ENCODE assay signal across 1 cellular context in the genomic region with DNA sequence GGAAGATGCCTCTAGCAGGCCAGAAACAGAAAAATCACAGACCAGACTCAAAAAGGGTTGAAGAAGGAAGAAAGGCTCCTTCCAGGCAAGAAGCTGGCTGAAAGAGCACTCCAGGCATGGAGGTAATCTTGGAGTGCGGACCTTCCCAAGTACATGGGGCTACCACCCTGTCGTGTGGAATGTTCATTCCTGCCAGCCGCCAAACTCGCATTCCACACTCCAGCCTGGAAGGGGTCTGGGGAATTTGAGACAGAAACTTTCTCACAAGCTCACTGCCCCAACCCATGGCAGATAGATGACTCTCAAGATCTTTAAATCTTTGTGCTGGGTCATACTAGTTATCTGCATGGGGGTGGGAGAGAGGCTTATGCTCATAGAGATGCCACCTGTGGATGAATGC.
TF ChIP-seq lines count a peak whose summit lies in the region.

No MANE protein-coding gene starts in this region.

TF ChIP-seq in H1, 55 proteins besides CTCF, POLR2A, EP300 and RAD21:
- TF ChIP-seq BCL11A (IDR thresholded peaks at IDR 0.05; ENCODE audit: low read depth in 2 of 2, low read length in 2 of 2) (no peak), POLR2AphosphoS5 (IDR thresholded peaks at IDR 0.05; ENCODE audit: low read depth, low read length) (no peak), TCF12 (IDR thresholded peaks at IDR 0.05; ENCODE audit: low read depth, low read length) (no peak), FOSL1 (IDR thresholded peaks at IDR 0.05; ENCODE audit: insufficient read depth, low read depth, low read length) (no peak), POU5F1 (IDR thresholded peaks at IDR 0.05; ENCODE audit: low read depth, low read length) (no peak), TAF1 (IDR thresholded peaks at IDR 0.05; ENCODE audit: low read depth, low read length) (no peak)
- TF ChIP-seq, protein P1, sequence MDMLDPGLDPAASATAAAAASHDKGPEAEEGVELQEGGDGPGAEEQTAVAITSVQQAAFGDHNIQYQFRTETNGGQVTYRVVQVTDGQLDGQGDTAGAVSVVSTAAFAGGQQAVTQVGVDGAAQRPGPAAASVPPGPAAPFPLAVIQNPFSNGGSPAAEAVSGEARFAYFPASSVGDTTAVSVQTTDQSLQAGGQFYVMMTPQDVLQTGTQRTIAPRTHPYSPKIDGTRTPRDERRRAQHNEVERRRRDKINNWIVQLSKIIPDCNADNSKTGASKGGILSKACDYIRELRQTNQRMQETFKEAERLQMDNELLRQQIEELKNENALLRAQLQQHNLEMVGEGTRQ (IDR thresholded peaks at IDR 0.05; ENCODE audit: low read length): no peak
- TF ChIP-seq, protein P2, sequence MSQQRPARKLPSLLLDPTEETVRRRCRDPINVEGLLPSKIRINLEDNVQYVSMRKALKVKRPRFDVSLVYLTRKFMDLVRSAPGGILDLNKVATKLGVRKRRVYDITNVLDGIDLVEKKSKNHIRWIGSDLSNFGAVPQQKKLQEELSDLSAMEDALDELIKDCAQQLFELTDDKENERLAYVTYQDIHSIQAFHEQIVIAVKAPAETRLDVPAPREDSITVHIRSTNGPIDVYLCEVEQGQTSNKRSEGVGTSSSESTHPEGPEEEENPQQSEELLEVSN (IDR thresholded peaks at IDR 0.05): no peak
- TF ChIP-seq, protein P3, sequence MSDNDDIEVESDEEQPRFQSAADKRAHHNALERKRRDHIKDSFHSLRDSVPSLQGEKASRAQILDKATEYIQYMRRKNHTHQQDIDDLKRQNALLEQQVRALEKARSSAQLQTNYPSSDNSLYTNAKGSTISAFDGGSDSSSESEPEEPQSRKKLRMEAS (IDR thresholded peaks at IDR 0.05): no peak
